ENCODE assay signal across 8 cellular contexts in genomic region chr10:124106241-124106905, GRCh38. TPM values are rescaled to one million over a fixed set of nuclear protein-coding genes. Genes with fewer than 3 reads are reported as not detected.
DNase-seq lines count a peak whose midpoint lies in the region; ATAC-seq and TF ChIP-seq lines count a peak whose summit lies in the region.

No MANE protein-coding gene starts in this region.

- no peak overlapping the region for H3K4me3 ChIP-seq in AG09309 (ENCODE audit: control insufficient read depth, low read depth, low read length)
- peak overlapping the region in 1 of 2 experiments; percentile 42 for H3K4me3 ChIP-seq in neutrophil (ENCODE audit: low read depth in 1 of 2, low read length in 1 of 2)
- H3K4me3 ChIP-seq in Caco-2 (ENCODE audit: low read depth, low read length), result no peak overlapping the region

- peaks cover 6% of the 10 kb centered on the region for H3K27me3 Mint-ChIP-seq in Caco-2 (ENCODE audit: insufficient read depth, unreplicated experiment)

- H3K4me3 Mint-ChIP-seq in Caco-2 (ENCODE audit: unreplicated experiment), result no peak overlapping the region

- H3K4me1 ChIP-seq in neutrophil (ENCODE audit: control insufficient read depth in 1 of 2, insufficient read depth in 1 of 2, low read depth in 1 of 2, low read length in 1 of 2) (peaks cover 9 to 28% of the 10 kb centered on the region in 2 experiments), Caco-2 (no peaks in the 10 kb centered on the region)

- BruUV-seq in Caco-2 (replicated peaks; lab: Mats Ljungman, UMichigan), result no TSS peak

- no peaks in the 10 kb centered on the region for H3K4me1 Mint-ChIP-seq in Caco-2 (ENCODE audit: low read depth, unreplicated experiment)

- TF ChIP-seq CTCF in AG09309 (IDR thresholded peaks at IDR 0.05; ENCODE audit: control insufficient read depth, insufficient read depth, low read depth, low read length, missing control alignments) (no peak), neutrophil (IDR thresholded peaks at IDR 0.05) (no peak), Caco-2 (IDR thresholded peaks at IDR 0.05; ENCODE audit: insufficient read depth in 1 of 2, low read depth in 1 of 2, low read length in 1 of 2, severe bottlenecking in 1 of 2, unreplicated experiment in 1 of 2) (no peak)

- H3K36me3 ChIP-seq in neutrophil (no peaks in the 10 kb centered on the region), Caco-2 (ENCODE audit: control insufficient read depth, insufficient read depth, low read length) (no peaks in the 10 kb centered on the region)

- POLR2A ChIA-PET in Caco-2 (lab: Charles Lee), result no interaction called here

- intact Hi-C loops in Caco-2 (cut with micrococcal nuclease; ENCODE audit: unreplicated experiment), result no loop called here

- H3K27me3 ChIP-seq in neutrophil (peaks cover 45% of the 10 kb centered on the region), Caco-2 (replicated peaks; ENCODE audit: control insufficient read depth, insufficient read depth, low read length) (no peaks in the 10 kb centered on the region)

- no peak overlapping the region for H3K27ac Mint-ChIP-seq in Caco-2 (ENCODE audit: unreplicated experiment)

- ATAC-seq in GM19452 (IDR thresholded peaks at IDR 0.05; ENCODE audit: unreplicated experiment), result peak; percentile 86
- ATAC-seq in HG03460 (IDR thresholded peaks at IDR 0.05; ENCODE audit: unreplicated experiment), result peak; percentile 85

- no peaks in the 10 kb centered on the region for H3K36me3 Mint-ChIP-seq in Caco-2 (ENCODE audit: insufficient read depth, unreplicated experiment)

- no peaks in the 10 kb centered on the region for H3K9me3 ChIP-seq in neutrophil
- H3K9me3 ChIP-seq in Caco-2, result no peaks in the 10 kb centered on the region

- DNase-seq in AG09309 (ENCODE audit: low read depth) (peak; percentile 48), NCI-H128 (lab: John Stamatoyannopoulos, UW; ENCODE audit: unreplicated experiment) (no peak), Caco-2 (no peak)
- DNase-seq in activated effector memory CD4-positive, alpha-beta T cell treated with anti-CD3 and anti-CD28 coated beads, Interleukin-2, amount 50 U/mL, for 16 hours, result no peak

- peak overlapping the region; percentile 44 for H3K27ac ChIP-seq in cingulate gyrus (ENCODE audit: low read depth, low read length)
- H3K27ac ChIP-seq in neutrophil, result peak overlapping the region; percentile 57

- H3K9me3 Mint-ChIP-seq in Caco-2 (ENCODE audit: unreplicated experiment), result no peaks in the 10 kb centered on the region

- CTCF ChIA-PET in Caco-2 (lab: Charles Lee), result interaction anchor here (0.5 kb wide), 1 partner anchor 144 kb away, joined by 3 read pairs; no protein-coding TSS in a partner anchor

RNA-seq across cellular contexts. Expression of gene CHST15, which starts 13.0 kb away (rescaled TPM):
- total RNA-seq in Caco-2 (2022), result 26.1 and 26.7 TPM in 2 replicates
